20 cellular contexts compared by ENCODE assay signal in the genomic region with DNA sequence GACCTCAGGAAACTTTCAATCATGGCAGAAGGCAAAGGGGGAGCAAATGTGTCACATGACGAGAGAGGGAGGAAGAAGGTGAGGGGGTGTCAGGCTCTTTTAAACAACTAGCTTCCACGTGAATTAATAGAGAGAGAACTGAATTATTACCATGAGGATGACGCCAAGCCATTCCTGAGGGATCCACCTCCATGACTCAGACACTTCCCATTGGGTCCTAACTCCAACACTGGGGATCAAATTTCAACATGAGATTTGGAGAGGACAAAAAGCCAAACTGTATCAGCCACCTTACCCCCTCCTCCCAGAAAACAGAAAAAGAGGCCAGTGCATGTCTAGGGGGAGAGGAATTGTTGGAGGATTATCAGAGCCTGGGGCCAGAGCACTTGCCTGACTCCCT.
"Had no signal": no experiment of that assay in that cellular context is flagged by ENCODE, and none has a peak within 500 bp of the region (broad histone marks: within the 10 kb centered on the region; RNA-seq: fewer than 3 reads in every experiment).

No MANE protein-coding gene starts in this region.

- H3K27me3 ChIP-seq: body of pancreas, esophagus squamous epithelium, ovary, sigmoid colon, upper lobe of right lung had no signal

- H3K4me1 Mint-ChIP-seq: activated CD4-positive, alpha-beta T cell treated with anti-CD3 and anti-CD28 coated beads, Interleukin-2, amount 10 ng/mL, durations not matched to agents 7 days and 5 days had no signal

- FAIRE-seq: frontal cortex had no signal

- H3K27ac ChIP-seq: body of pancreas, esophagus squamous epithelium, ovary, sigmoid colon, spleen, stomach, thoracic aorta, upper lobe of right lung had no signal

- H3K27me3 Mint-ChIP-seq: activated CD4-positive, alpha-beta T cell treated with anti-CD3 and anti-CD28 coated beads, Interleukin-2, amount 10 ng/mL, durations not matched to agents 7 days and 5 days; activated naive CD8-positive, alpha-beta T cell had no signal

- H3K4me3 Mint-ChIP-seq: activated CD4-positive, alpha-beta T cell treated with anti-CD3 and anti-CD28 coated beads, Interleukin-2, amount 10 ng/mL, durations not matched to agents 7 days and 5 days; activated naive CD8-positive, alpha-beta T cell; naive B cell had no signal

- H3K4me1 ChIP-seq: body of pancreas, esophagus squamous epithelium, sigmoid colon, spleen, stomach, upper lobe of right lung had no signal

- H3K4me3 ChIP-seq: body of pancreas, esophagus squamous epithelium, lung, ovary, sigmoid colon, spleen, stomach, thoracic aorta, upper lobe of right lung had no signal

- ATAC-seq: body of pancreas, left cardiac atrium, upper lobe of right lung had no signal

- H3K36me3 Mint-ChIP-seq: activated naive CD8-positive, alpha-beta T cell; naive B cell had no signal

- H3K36me3 ChIP-seq: esophagus squamous epithelium, ovary, sigmoid colon, spleen, stomach, thoracic aorta, upper lobe of right lung had no signal

- H3K27ac Mint-ChIP-seq: activated CD4-positive, alpha-beta T cell treated with anti-CD3 and anti-CD28 coated beads, Interleukin-2, amount 10 ng/mL, durations not matched to agents 7 days and 5 days; activated naive CD8-positive, alpha-beta T cell; naive B cell had no signal

- H3K9me3 Mint-ChIP-seq: activated CD4-positive, alpha-beta T cell treated with anti-CD3 and anti-CD28 coated beads, Interleukin-2, amount 10 ng/mL, durations not matched to agents 7 days and 5 days; naive B cell had no signal

- H3K9me3 ChIP-seq: body of pancreas, esophagus squamous epithelium, ovary, sigmoid colon, spleen, stomach, thoracic aorta, upper lobe of right lung had no signal

- DNase-seq: activated CD4-positive, alpha-beta T cell treated with anti-CD3 and anti-CD28 coated beads, Interleukin-2, amount 10 ng/mL, durations not matched to agents 7 days and 5 days; activated CD8-positive, alpha-beta memory T cell treated with anti-CD3 and anti-CD28 coated beads, Interleukin-2, amount 50 U/mL, for 48 hours; activated gamma-delta T cell treated with Interleukin-2 at 50 U/mL for 16 hours; amniotic stem cell; body of pancreas; cortex of kidney; effector CD4-positive, alpha-beta T cell; esophagus squamous epithelium; head of caudate nucleus; left cardiac atrium; naive B cell; ovary; sigmoid colon; spleen; stomach; upper lobe of right lung had no signal
